ENCODE assay signal across 1 cellular context in the genomic region with DNA sequence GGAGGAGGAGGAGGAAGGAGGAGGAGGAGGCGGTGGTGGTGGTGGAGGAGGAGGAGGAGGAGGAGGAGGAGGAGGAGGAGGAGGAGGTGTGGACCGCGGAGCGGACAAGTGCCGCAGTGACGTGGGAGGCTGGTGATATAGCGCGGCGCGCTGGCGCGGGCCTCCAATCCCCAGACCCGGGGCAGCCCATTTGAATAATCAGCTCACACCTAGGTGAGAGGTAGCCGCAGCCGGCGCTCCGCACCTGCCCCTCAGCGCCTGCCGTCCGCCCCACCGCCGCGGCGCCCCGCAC.
TF ChIP-seq lines count a peak whose summit lies in the region.

No MANE protein-coding gene starts in this region.

TF ChIP-seq in HepG2, 621 proteins besides CTCF, POLR2A, EP300 and RAD21 (continued from another document and continues in another):
- TF ChIP-seq, protein P1, sequence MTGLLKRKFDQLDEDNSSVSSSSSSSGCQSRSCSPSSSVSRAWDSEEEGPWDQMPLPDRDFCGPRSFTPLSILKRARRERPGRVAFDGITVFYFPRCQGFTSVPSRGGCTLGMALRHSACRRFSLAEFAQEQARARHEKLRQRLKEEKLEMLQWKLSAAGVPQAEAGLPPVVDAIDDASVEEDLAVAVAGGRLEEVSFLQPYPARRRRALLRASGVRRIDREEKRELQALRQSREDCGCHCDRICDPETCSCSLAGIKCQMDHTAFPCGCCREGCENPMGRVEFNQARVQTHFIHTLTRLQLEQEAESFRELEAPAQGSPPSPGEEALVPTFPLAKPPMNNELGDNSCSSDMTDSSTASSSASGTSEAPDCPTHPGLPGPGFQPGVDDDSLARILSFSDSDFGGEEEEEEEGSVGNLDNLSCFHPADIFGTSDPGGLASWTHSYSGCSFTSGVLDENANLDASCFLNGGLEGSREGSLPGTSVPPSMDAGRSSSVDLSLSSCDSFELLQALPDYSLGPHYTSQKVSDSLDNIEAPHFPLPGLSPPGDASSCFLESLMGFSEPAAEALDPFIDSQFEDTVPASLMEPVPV (CRISPR knock-in tag; IDR thresholded peaks at IDR 0.05) = no peak; the same call in none of the 2 replicates
- TF ChIP-seq ZNF562 (CRISPR knock-in tag; IDR thresholded peaks at IDR 0.05; ENCODE audit: borderline replicate concordance) (no peak), RARA (CRISPR knock-in tag; IDR thresholded peaks at IDR 0.05) (no peak), PRDM4 (CRISPR knock-in tag; IDR thresholded peaks at IDR 0.05; ENCODE audit: borderline replicate concordance) (no peak), ATF7 (IDR thresholded peaks at IDR 0.05) (no peak), ATF7 (CRISPR knock-in tag; IDR thresholded peaks at IDR 0.05) (no peak), ZNF337 (CRISPR knock-in tag; IDR thresholded peaks at IDR 0.05; ENCODE audit: borderline replicate concordance, low read depth) (no peak), ZNF33B (CRISPR knock-in tag; IDR thresholded peaks at IDR 0.05) (no peak), MED8 (CRISPR knock-in tag; IDR thresholded peaks at IDR 0.05; ENCODE audit: insufficient replicate concordance) (no peak), ETV6 (CRISPR knock-in tag; conservative IDR thresholded peaks at IDR 0.05) (no peak), ZNF598 (CRISPR knock-in tag; IDR thresholded peaks at IDR 0.05; ENCODE audit: borderline replicate concordance) (no peak), ARNT2 (CRISPR knock-in tag; IDR thresholded peaks at IDR 0.05; ENCODE audit: low read depth) (no peak; the same call in 1 of the 2 replicates), EED (CRISPR knock-in tag; IDR thresholded peaks at IDR 0.05) (no peak), MEIS1 (CRISPR knock-in tag; IDR thresholded peaks at IDR 0.05; ENCODE audit: borderline replicate concordance) (no peak), ZBTB37 (CRISPR knock-in tag; IDR thresholded peaks at IDR 0.05) (no peak), NCOR1 (IDR thresholded peaks at IDR 0.05; ENCODE audit: borderline replicate concordance, low read length) (no peak), ZNF512 (CRISPR knock-in tag; IDR thresholded peaks at IDR 0.05) (no peak), ZNF670 (CRISPR knock-in tag; IDR thresholded peaks at IDR 0.05; ENCODE audit: borderline replicate concordance) (no peak), ZNF44 (CRISPR knock-in tag; IDR thresholded peaks at IDR 0.05) (no peak), SETDB1 (CRISPR knock-in tag; IDR thresholded peaks at IDR 0.05; ENCODE audit: borderline replicate concordance) (no peak), ZNF710 (CRISPR knock-in tag; IDR thresholded peaks at IDR 0.05; ENCODE audit: borderline replicate concordance) (no peak), ZNF558 (CRISPR knock-in tag; IDR thresholded peaks at IDR 0.05; ENCODE audit: borderline replicate concordance) (no peak), POGZ (CRISPR knock-in tag; IDR thresholded peaks at IDR 0.05) (no peak), SSRP1 (CRISPR knock-in tag; IDR thresholded peaks at IDR 0.05) (no peak), ZNF367 (CRISPR knock-in tag; IDR thresholded peaks at IDR 0.05; ENCODE audit: borderline replicate concordance) (no peak), GABPA (IDR thresholded peaks at IDR 0.05; ENCODE audit: low read depth, low read length) (no peak), GABPA (CRISPR knock-in tag; IDR thresholded peaks at IDR 0.05; ENCODE audit: low read depth) (no peak), ZZZ3 (CRISPR knock-in tag; IDR thresholded peaks at IDR 0.05; ENCODE audit: borderline replicate concordance) (no peak), ZNF143 (CRISPR knock-in tag; IDR thresholded peaks at IDR 0.05) (no peak), ZNF263 (CRISPR knock-in tag; IDR thresholded peaks at IDR 0.05) (peak; percentile 98), TP53 (CRISPR knock-in tag; conservative IDR thresholded peaks at IDR 0.05) (no peak), ZNF12 (CRISPR knock-in tag; IDR thresholded peaks at IDR 0.05) (no peak), HNF1B (CRISPR knock-in tag; IDR thresholded peaks at IDR 0.05) (no peak), NRL (CRISPR knock-in tag; IDR thresholded peaks at IDR 0.05; ENCODE audit: borderline replicate concordance) (no peak), ZSCAN9 (CRISPR knock-in tag; IDR thresholded peaks at IDR 0.05; ENCODE audit: borderline replicate concordance) (no peak), ZBTB8A (CRISPR knock-in tag; IDR thresholded peaks at IDR 0.05; ENCODE audit: borderline replicate concordance, low read depth) (no peak), PBX2 (CRISPR knock-in tag; IDR thresholded peaks at IDR 0.05) (no peak), ZNF280B (CRISPR knock-in tag; IDR thresholded peaks at IDR 0.05; ENCODE audit: borderline replicate concordance) (peak; percentile 5; the same call in 1 of the 2 replicates), NONO (IDR thresholded peaks at IDR 0.05) (no peak), NONO (CRISPR knock-in tag; conservative IDR thresholded peaks at IDR 0.05) (no peak), ZNF317 (CRISPR knock-in tag; IDR thresholded peaks at IDR 0.05) (no peak), ZNF577 (CRISPR knock-in tag; IDR thresholded peaks at IDR 0.05; ENCODE audit: borderline replicate concordance, low read depth) (no peak), ONECUT2 (CRISPR knock-in tag; IDR thresholded peaks at IDR 0.05) (no peak), SIN3A (IDR thresholded peaks at IDR 0.05; ENCODE audit: borderline replicate concordance, low read depth, low read length) (no peak), WIZ (CRISPR knock-in tag; IDR thresholded peaks at IDR 0.05) (no peak), GATAD1 (CRISPR knock-in tag; IDR thresholded peaks at IDR 0.05) (no peak), ZNF772 (CRISPR knock-in tag; IDR thresholded peaks at IDR 0.05) (no peak), ARID3A (IDR thresholded peaks at IDR 0.05; ENCODE audit: low read depth, low read length) (no peak), RORA (CRISPR knock-in tag; IDR thresholded peaks at IDR 0.05) (no peak)
- TF ChIP-seq, protein P2, sequence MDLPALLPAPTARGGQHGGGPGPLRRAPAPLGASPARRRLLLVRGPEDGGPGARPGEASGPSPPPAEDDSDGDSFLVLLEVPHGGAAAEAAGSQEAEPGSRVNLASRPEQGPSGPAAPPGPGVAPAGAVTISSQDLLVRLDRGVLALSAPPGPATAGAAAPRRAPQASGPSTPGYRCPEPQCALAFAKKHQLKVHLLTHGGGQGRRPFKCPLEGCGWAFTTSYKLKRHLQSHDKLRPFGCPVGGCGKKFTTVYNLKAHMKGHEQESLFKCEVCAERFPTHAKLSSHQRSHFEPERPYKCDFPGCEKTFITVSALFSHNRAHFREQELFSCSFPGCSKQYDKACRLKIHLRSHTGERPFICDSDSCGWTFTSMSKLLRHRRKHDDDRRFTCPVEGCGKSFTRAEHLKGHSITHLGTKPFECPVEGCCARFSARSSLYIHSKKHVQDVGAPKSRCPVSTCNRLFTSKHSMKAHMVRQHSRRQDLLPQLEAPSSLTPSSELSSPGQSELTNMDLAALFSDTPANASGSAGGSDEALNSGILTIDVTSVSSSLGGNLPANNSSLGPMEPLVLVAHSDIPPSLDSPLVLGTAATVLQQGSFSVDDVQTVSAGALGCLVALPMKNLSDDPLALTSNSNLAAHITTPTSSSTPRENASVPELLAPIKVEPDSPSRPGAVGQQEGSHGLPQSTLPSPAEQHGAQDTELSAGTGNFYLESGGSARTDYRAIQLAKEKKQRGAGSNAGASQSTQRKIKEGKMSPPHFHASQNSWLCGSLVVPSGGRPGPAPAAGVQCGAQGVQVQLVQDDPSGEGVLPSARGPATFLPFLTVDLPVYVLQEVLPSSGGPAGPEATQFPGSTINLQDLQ (CRISPR knock-in tag; IDR thresholded peaks at IDR 0.05) = no peak
